19 cellular contexts compared by ENCODE assay signal in the genomic region with DNA sequence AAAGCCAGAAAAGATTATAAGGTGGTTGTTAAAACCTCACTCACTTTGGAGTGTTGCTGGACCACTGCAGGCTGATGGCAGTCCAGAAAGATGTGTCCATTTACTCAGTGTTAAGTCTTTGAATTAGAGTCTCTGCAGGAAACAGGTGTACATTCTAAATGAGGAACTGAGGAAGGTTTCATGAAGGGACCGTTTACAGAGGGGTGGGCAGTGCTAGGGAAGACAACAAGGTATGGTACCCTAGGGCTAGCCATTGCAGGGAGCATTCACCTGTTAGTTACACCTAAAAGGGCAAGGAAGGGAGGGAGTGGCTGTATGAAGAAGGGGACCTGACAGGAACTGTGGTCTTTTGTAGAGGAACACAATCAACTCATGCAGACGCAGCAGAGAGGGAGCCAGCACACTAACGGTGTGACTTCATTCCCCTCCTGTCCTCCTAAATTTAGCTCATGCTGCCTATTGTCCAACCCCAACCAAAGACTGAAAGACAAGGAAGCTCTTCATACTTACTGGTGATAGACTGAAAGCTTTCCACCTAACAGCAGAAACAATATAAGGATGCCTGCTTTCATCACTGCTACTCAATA. TPM values are rescaled to one million over a fixed set of nuclear protein-coding genes. Genes with fewer than 3 reads are reported as not detected.
DNase-seq lines count a peak whose midpoint lies in the region; ATAC-seq and TF ChIP-seq lines count a peak whose summit lies in the region.
"Had no signal": no experiment of that assay in that cellular context is flagged by ENCODE, and none has a peak within 500 bp of the region (broad histone marks: within the 10 kb centered on the region; RNA-seq: fewer than 3 reads in every experiment).

No MANE protein-coding gene starts in this region.

- no peak overlapping the region for H3K9ac ChIP-seq in neural progenitor cell
- H3K9ac ChIP-seq: GM23248 had no signal

- no peak overlapping the region for H3K4me3 ChIP-seq in neural progenitor cell
- H3K4me3 ChIP-seq: GM23248, skin epidermis, transverse colon had no signal

- H3K4me1 ChIP-seq in neural progenitor cell: no peaks in the 10 kb centered on the region
- H3K4me1 ChIP-seq: transverse colon had no signal

- H3K27ac Mint-ChIP-seq in neural progenitor cell: no peak overlapping the region
- no peak overlapping the region for H3K27ac Mint-ChIP-seq in CD14-positive monocyte
- H3K27ac Mint-ChIP-seq: activated naive CD4-positive, alpha-beta T cell treated with anti-CD3 and anti-CD28 coated beads, Interleukin-2, amount 10 ng/mL, durations not matched to agents 7 days and 5 days; CD8-positive, alpha-beta T cell had no signal

- no peak for TF ChIP-seq CTCF in neural progenitor cell (IDR thresholded peaks at IDR 0.05)
- TF ChIP-seq CTCF in RWPE1 (conservative IDR thresholded peaks at IDR 0.05; ENCODE audit: low read depth): no peak
- TF ChIP-seq CTCF in CD14-positive monocyte (IDR thresholded peaks at IDR 0.05): no peak

- H3K4me1 Mint-ChIP-seq in neural progenitor cell (no peaks in the 10 kb centered on the region), CD14-positive monocyte (peaks cover 15% of the 10 kb centered on the region)
- H3K4me1 Mint-ChIP-seq: activated naive CD4-positive, alpha-beta T cell treated with anti-CD3 and anti-CD28 coated beads, Interleukin-2, amount 10 ng/mL, durations not matched to agents 7 days and 5 days had no signal

- H3K36me3 Mint-ChIP-seq in neural progenitor cell (no peaks in the 10 kb centered on the region), CD14-positive monocyte (no peaks in the 10 kb centered on the region)
- H3K36me3 Mint-ChIP-seq: activated naive CD4-positive, alpha-beta T cell treated with anti-CD3 and anti-CD28 coated beads, Interleukin-2, amount 10 ng/mL, durations not matched to agents 7 days and 5 days; CD8-positive, alpha-beta T cell had no signal

- CTCF ChIA-PET in RWPE1 (lab: Yijun Ruan, JAX): interaction anchor here (0.5 kb wide), 1 partner anchor 189 kb away, joined by 4 read pairs; no protein-coding TSS in a partner anchor

- no peaks in the 10 kb centered on the region for H4K20me1 ChIP-seq in neural progenitor cell (ENCODE audit: low read depth)

- H3F3A ChIP-seq in neural progenitor cell (ENCODE audit: low read depth): no peaks in the 10 kb centered on the region

- DNase-seq in neural progenitor cell (ENCODE audit: low spot score): no peak
- no peak for DNase-seq in RWPE1 (ENCODE audit: low spot score)
- DNase-seq in CD14-positive monocyte (ENCODE audit: low spot score): no peak
- DNase-seq in cortex of kidney (lab: John Stamatoyannopoulos, UW): no peak
- DNase-seq in GM19240 (ENCODE audit: insufficient read length, low spot score): no peak
- DNase-seq: activated naive CD4-positive, alpha-beta T cell treated with anti-CD3 and anti-CD28 coated beads, Interleukin-2, amount 10 ng/mL, durations not matched to agents 7 days and 5 days; caudate nucleus; CD8-positive, alpha-beta T cell; GM23248; hypothalamus; T-helper 9 cell; transverse colon had no signal

- POLR2A ChIA-PET in RWPE1 (lab: Yijun Ruan, JAX; ENCODE audit: low non-redundant PET): no interaction called here

- H3K79me2 ChIP-seq in neural progenitor cell (ENCODE audit: low read depth): no peaks in the 10 kb centered on the region

- peak overlapping the region; percentile 85 for H2AFZ ChIP-seq in neural progenitor cell (replicated peaks)
- H2AFZ ChIP-seq: GM23248 had no signal

- no peak overlapping the region for H3K27ac ChIP-seq in neural progenitor cell
- H3K27ac ChIP-seq in RWPE1: no peak overlapping the region
- H3K27ac ChIP-seq: GM23248, HL-60, skin epidermis, transverse colon had no signal

- H3K9me3 ChIP-seq in neural progenitor cell (ENCODE audit: low read depth): peaks cover 2% of the 10 kb centered on the region
- H3K9me3 ChIP-seq: transverse colon had no signal

- H3K9me3 Mint-ChIP-seq in neural progenitor cell: peaks cover 8% of the 10 kb centered on the region
- H3K9me3 Mint-ChIP-seq in CD14-positive monocyte: no peaks in the 10 kb centered on the region
- H3K9me3 Mint-ChIP-seq: activated naive CD4-positive, alpha-beta T cell treated with anti-CD3 and anti-CD28 coated beads, Interleukin-2, amount 10 ng/mL, durations not matched to agents 7 days and 5 days; CD8-positive, alpha-beta T cell had no signal

- no peak overlapping the region for H3K4me2 ChIP-seq in neural progenitor cell

- peak; percentile 73 for ATAC-seq in GM18907 (IDR thresholded peaks at IDR 0.05; ENCODE audit: unreplicated experiment)
- peak; percentile 92 for ATAC-seq in GM21723 (IDR thresholded peaks at IDR 0.05; ENCODE audit: unreplicated experiment)
- peak; percentile 49 for ATAC-seq in HG03442 (IDR thresholded peaks at IDR 0.05; ENCODE audit: unreplicated experiment)
- ATAC-seq: CD8-positive, alpha-beta T cell had no signal

- H3K27me3 Mint-ChIP-seq in neural progenitor cell (ENCODE audit: insufficient read depth, low read depth) (peaks cover 8% of the 10 kb centered on the region), CD14-positive monocyte (ENCODE audit: low read depth in 3 of 3) (peaks cover 4 to 11% (median 6%) of the 10 kb centered on the region in 3 donors)

- intact Hi-C loops in CD14-positive monocyte (cut with micrococcal nuclease): no loop called here

- no peak overlapping the region for H3K4me3 Mint-ChIP-seq in neural progenitor cell
- peak overlapping the region in 1 of 2 donors; percentile 2 for H3K4me3 Mint-ChIP-seq in CD14-positive monocyte
- H3K4me3 Mint-ChIP-seq: activated naive CD4-positive, alpha-beta T cell treated with anti-CD3 and anti-CD28 coated beads, Interleukin-2, amount 10 ng/mL, durations not matched to agents 7 days and 5 days; CD8-positive, alpha-beta T cell had no signal

- peaks cover 4% of the 10 kb centered on the region for H3K27me3 ChIP-seq in neural progenitor cell

- no peaks in the 10 kb centered on the region for H3K36me3 ChIP-seq in neural progenitor cell
- H3K36me3 ChIP-seq: transverse colon had no signal

RNA-seq across cellular contexts. Expression of a gene that starts 32.2 kb away (rescaled TPM):
- 0.06 TPM in 1 of 2 replicates, not detected in the other for total RNA-seq in neural progenitor cell (ENCODE audit: low replicate concordance)
- polyA plus RNA-seq in CD14-positive monocyte: under 1 TPM in 1 of 2 donors, not detected in 1; 0.03 TPM
- total RNA-seq: epithelial cell of proximal tubule, GM23248, MCF 10A had no signal
- polyA plus RNA-seq: GM23248 had no signal

RNA-seq across cellular contexts. Expression of a gene that starts 54.1 kb away (rescaled TPM):
- total RNA-seq in neural progenitor cell (ENCODE audit: low replicate concordance): 20.0 and 27.6 TPM in 2 replicates
- 10 to 100 TPM; 12.5 to 12.9 TPM for polyA plus RNA-seq in CD14-positive monocyte
